In the genomic region with DNA sequence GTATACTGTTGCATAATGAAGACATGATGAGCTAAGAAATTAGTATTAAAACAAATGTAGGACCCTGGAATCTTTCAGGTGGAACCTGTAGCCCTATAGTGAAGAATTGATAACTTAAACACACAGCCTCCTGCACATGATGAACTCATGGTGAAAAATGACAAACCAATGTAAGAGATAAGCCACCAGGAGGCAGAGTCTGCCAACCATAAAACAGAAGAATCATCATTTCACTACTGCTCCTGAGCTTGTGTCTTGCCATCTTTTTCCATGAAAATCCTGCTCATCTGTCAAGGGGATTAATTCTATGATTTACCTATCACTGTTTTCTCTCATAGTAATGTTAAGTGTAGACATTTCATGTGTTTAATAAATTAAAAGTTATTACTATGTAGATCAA, we compare ENCODE assay signal across 10 cellular contexts.
DNase-seq lines count a peak whose midpoint lies in the region; ATAC-seq and TF ChIP-seq lines count a peak whose summit lies in the region.
"Had no signal": no experiment of that assay in that cellular context is flagged by ENCODE, and none has a peak within 500 bp of the region (broad histone marks: within the 10 kb centered on the region; RNA-seq: fewer than 3 reads in every experiment).

No MANE protein-coding gene starts in this region.

- no peak overlapping the region for H2AFZ ChIP-seq in GM23248
- no peak overlapping the region for H2AFZ ChIP-seq in OCI-LY7 (ENCODE audit: low read length)

- DNase-seq in GM23248 (peak; percentile 51), OCI-LY7 (ENCODE audit: low spot score) (no peak), fibroblast of the conjunctiva (ENCODE audit: low read depth) (peak; percentile 18), retina (peak; percentile 43), upper lobe of left lung (no peak), amniotic stem cell (lab: John Stamatoyannopoulos, UW) (no peak)
- DNase-seq in activated T-helper 2 cell treated with anti-CD3 and anti-CD28 coated beads, Interferon-gamma antibody, Interleukin-2, Interleukin-4, amounts not matched to agents 10 μg/mL and 5 μg/mL and 100 μg/mL, durations not matched to agents 14 hours and 24 hours and 36 hours (ENCODE audit: low spot score), result no peak
- DNase-seq: activated B cell treated with CpG ODN at 0.5 μM for 24 hours; stimulated activated naive B cell treated with anti-CD40 and anti-IgM and Interleukin-4, amounts not matched to agents 10 μg/mL and 1 μg/mL and 100 μg/mL, for 72 hours had no signal

- H3K27ac ChIP-seq in GM23248, result no peak overlapping the region
- H3K27ac ChIP-seq in OCI-LY7 (ENCODE audit: low read depth, low read length, poor library complexity, severe bottlenecking), result no peak overlapping the region
- no peak overlapping the region for H3K27ac ChIP-seq in upper lobe of left lung

- no peak overlapping the region for H3K4me3 ChIP-seq in GM23248
- H3K4me3 ChIP-seq in OCI-LY7 (ENCODE audit: low read depth, low read length, poor library complexity, severe bottlenecking), result no peak overlapping the region
- no peak overlapping the region for H3K4me3 ChIP-seq in upper lobe of left lung

- intact Hi-C loops in OCI-LY7 (cut with micrococcal nuclease; ENCODE audit: unreplicated experiment), result no loop called here
- intact Hi-C loops in activated T-helper 2 cell treated with anti-CD3 and anti-CD28 coated beads, Interferon-gamma antibody, Interleukin-2, Interleukin-4, amounts not matched to agents 10 μg/mL and 5 μg/mL and 100 μg/mL, durations not matched to agents 14 hours and 24 hours and 36 hours (cut with micrococcal nuclease), result no loop called here

- H3F3A ChIP-seq in GM23248 (ENCODE audit: insufficient read depth), result no peaks in the 10 kb centered on the region

- TF ChIP-seq EP300 in upper lobe of left lung (IDR thresholded peaks at IDR 0.05), result no peak

- H3K9me2 ChIP-seq in GM23248 (ENCODE audit: insufficient read depth) (no peaks in the 10 kb centered on the region), OCI-LY7 (ENCODE audit: insufficient read depth, low read length) (no peaks in the 10 kb centered on the region)

- no peak overlapping the region for H3K4me2 ChIP-seq in GM23248 (ENCODE audit: unreplicated experiment)
- H3K4me2 ChIP-seq in OCI-LY7 (ENCODE audit: low read length), result no peak overlapping the region

- H3K36me3 Mint-ChIP-seq in activated T-helper 2 cell treated with anti-CD3 and anti-CD28 coated beads, Interferon-gamma antibody, Interleukin-2, Interleukin-4, amounts not matched to agents 10 μg/mL and 5 μg/mL and 100 μg/mL, durations not matched to agents 14 hours and 24 hours and 36 hours (ENCODE audit: low read depth), result no peaks in the 10 kb centered on the region
- H3K36me3 Mint-ChIP-seq: stimulated activated naive B cell treated with anti-CD40 and anti-IgM and Interleukin-4, amounts not matched to agents 10 μg/mL and 1 μg/mL and 100 μg/mL, for 72 hours had no signal

- CTCF ChIA-PET in OCI-LY7 (lab: Charles Lee; ENCODE audit: unreplicated experiment), result no interaction called here

- H3K27ac Mint-ChIP-seq in activated T-helper 2 cell treated with anti-CD3 and anti-CD28 coated beads, Interferon-gamma antibody, Interleukin-2, Interleukin-4, amounts not matched to agents 10 μg/mL and 5 μg/mL and 100 μg/mL, durations not matched to agents 14 hours and 24 hours and 36 hours, result no peak overlapping the region
- H3K27ac Mint-ChIP-seq: activated B cell treated with CpG ODN at 0.5 μM for 24 hours; stimulated activated naive B cell treated with anti-CD40 and anti-IgM and Interleukin-4, amounts not matched to agents 10 μg/mL and 1 μg/mL and 100 μg/mL, for 72 hours had no signal

- POLR2A ChIA-PET in OCI-LY7 (lab: Charles Lee), result no interaction called here

- H3K9ac ChIP-seq in GM23248, result no peak overlapping the region

- no TSS peak for BruUV-seq in OCI-LY7 (replicated peaks; lab: Mats Ljungman, UMichigan)

- H4K20me1 ChIP-seq in GM23248 (ENCODE audit: insufficient read depth) (no peaks in the 10 kb centered on the region), OCI-LY7 (ENCODE audit: insufficient read depth, low read length) (no peaks in the 10 kb centered on the region)

- no peaks in the 10 kb centered on the region for H3K4me1 Mint-ChIP-seq in activated T-helper 2 cell treated with anti-CD3 and anti-CD28 coated beads, Interferon-gamma antibody, Interleukin-2, Interleukin-4, amounts not matched to agents 10 μg/mL and 5 μg/mL and 100 μg/mL, durations not matched to agents 14 hours and 24 hours and 36 hours (ENCODE audit: low read depth)
- H3K4me1 Mint-ChIP-seq: activated B cell treated with CpG ODN at 0.5 μM for 24 hours; stimulated activated naive B cell treated with anti-CD40 and anti-IgM and Interleukin-4, amounts not matched to agents 10 μg/mL and 1 μg/mL and 100 μg/mL, for 72 hours had no signal

- H3K79me2 ChIP-seq in GM23248 (ENCODE audit: insufficient read depth) (no peaks in the 10 kb centered on the region), OCI-LY7 (ENCODE audit: insufficient read depth, low read depth, low read length) (no peaks in the 10 kb centered on the region)

- H3K4me1 ChIP-seq in GM23248 (ENCODE audit: insufficient read depth), result no peaks in the 10 kb centered on the region
- H3K4me1 ChIP-seq in OCI-LY7 (ENCODE audit: insufficient read depth, low read length, poor library complexity, severe bottlenecking), result no peaks in the 10 kb centered on the region
- no peaks in the 10 kb centered on the region for H3K4me1 ChIP-seq in upper lobe of left lung

- in situ Hi-C loops in GM23248 (cut with MboI), result loop anchor here (10.0 kb wide), 1 partner anchor 372 kb away; no protein-coding TSS in a partner anchor

- H3K9me3 Mint-ChIP-seq in activated T-helper 2 cell treated with anti-CD3 and anti-CD28 coated beads, Interferon-gamma antibody, Interleukin-2, Interleukin-4, amounts not matched to agents 10 μg/mL and 5 μg/mL and 100 μg/mL, durations not matched to agents 14 hours and 24 hours and 36 hours, result peaks cover 11% of the 10 kb centered on the region
- H3K9me3 Mint-ChIP-seq: stimulated activated naive B cell treated with anti-CD40 and anti-IgM and Interleukin-4, amounts not matched to agents 10 μg/mL and 1 μg/mL and 100 μg/mL, for 72 hours had no signal

- no peaks in the 10 kb centered on the region for H3K27me3 Mint-ChIP-seq in activated T-helper 2 cell treated with anti-CD3 and anti-CD28 coated beads, Interferon-gamma antibody, Interleukin-2, Interleukin-4, amounts not matched to agents 10 μg/mL and 5 μg/mL and 100 μg/mL, durations not matched to agents 14 hours and 24 hours and 36 hours (ENCODE audit: low read depth)
- H3K27me3 Mint-ChIP-seq: activated B cell treated with CpG ODN at 0.5 μM for 24 hours; stimulated activated naive B cell treated with anti-CD40 and anti-IgM and Interleukin-4, amounts not matched to agents 10 μg/mL and 1 μg/mL and 100 μg/mL, for 72 hours had no signal

- TF ChIP-seq CTCF in OCI-LY7 (conservative IDR thresholded peaks at IDR 0.05; ENCODE audit: low read length), result 0 out of 2 replicates have a peak, but pooled peaks have one; percentile 36
- peak in 3 of 6 experiments; percentile 19 to 42 (median 32) for TF ChIP-seq CTCF in upper lobe of left lung (IDR thresholded peaks at IDR 0.05)

- ATAC-seq in upper lobe of left lung (ENCODE audit: low FRiP score in 2 of 2) (no peak), GM21723 (IDR thresholded peaks at IDR 0.05; ENCODE audit: unreplicated experiment) (no peak)

- no peaks in the 10 kb centered on the region for H3K27me3 ChIP-seq in GM23248 (replicated peaks; ENCODE audit: insufficient read depth)
- H3K27me3 ChIP-seq in upper lobe of left lung, result no peaks in the 10 kb centered on the region

- H3K4me3 Mint-ChIP-seq in activated T-helper 2 cell treated with anti-CD3 and anti-CD28 coated beads, Interferon-gamma antibody, Interleukin-2, Interleukin-4, amounts not matched to agents 10 μg/mL and 5 μg/mL and 100 μg/mL, durations not matched to agents 14 hours and 24 hours and 36 hours (ENCODE audit: low read depth), result no peak overlapping the region
- H3K4me3 Mint-ChIP-seq: activated B cell treated with CpG ODN at 0.5 μM for 24 hours; stimulated activated naive B cell treated with anti-CD40 and anti-IgM and Interleukin-4, amounts not matched to agents 10 μg/mL and 1 μg/mL and 100 μg/mL, for 72 hours had no signal

- H3K9me3 ChIP-seq in GM23248 (ENCODE audit: low read depth), result no peaks in the 10 kb centered on the region
- H3K9me3 ChIP-seq in OCI-LY7 (ENCODE audit: low read length), result no peaks in the 10 kb centered on the region
- H3K9me3 ChIP-seq in upper lobe of left lung, result no peaks in the 10 kb centered on the region

- H3K36me3 ChIP-seq in GM23248 (ENCODE audit: low read depth) (no peaks in the 10 kb centered on the region), OCI-LY7 (ENCODE audit: insufficient read depth, low read length) (no peaks in the 10 kb centered on the region), upper lobe of left lung (no peaks in the 10 kb centered on the region)

- no peak for TF ChIP-seq POLR2A in upper lobe of left lung (IDR thresholded peaks at IDR 0.05)

Comparison
In these comparisons a context has a peak if more than half of its experiments do, and no peak if none do; other contexts are left out.
1. DNase-seq: peak in GM23248 (single experiment), fibroblast of the conjunctiva (single experiment) and retina (single experiment); none in OCI-LY7 (single experiment), upper lobe of left lung (0 of 2), amniotic stem cell (single experiment) and activated T-helper 2 cell treated with anti-CD3 and anti-CD28 coated beads, Interferon-gamma antibody, Interleukin-2, Interleukin-4, amounts not matched to agents 10 μg/mL and 5 μg/mL and 100 μg/mL, durations not matched to agents 14 hours and 24 hours and 36 hours (single experiment).